In genomic region chr6:132405143-132405915, GRCh38 we compare ENCODE assay signal across 11 cellular contexts. TPM values are rescaled to one million over a fixed set of nuclear protein-coding genes. Genes with fewer than 3 reads are reported as not detected.
A peak's percentile ranks its signal among the peaks of the same experiment; 100 is the strongest.
DNase-seq lines count a peak whose midpoint lies in the region; ATAC-seq and TF ChIP-seq lines count a peak whose summit lies in the region.
"Had no signal": no experiment of that assay in that cellular context is flagged by ENCODE, and none has a peak within 500 bp of the region (broad histone marks: within the 10 kb centered on the region; RNA-seq: fewer than 3 reads in every experiment).

No MANE protein-coding gene starts in this region.

- H3K36me3 ChIP-seq in ovary = no peaks in the 10 kb centered on the region

- H3K4me1 ChIP-seq in ovary (ENCODE audit: insufficient read depth) = no peaks in the 10 kb centered on the region

- no peak for TF ChIP-seq CTCF in ovary (IDR thresholded peaks at IDR 0.05)

- H3K27ac ChIP-seq in ovary = no peak overlapping the region

- TF ChIP-seq EP300 in ovary (IDR thresholded peaks at IDR 0.05) = no peak

- 11 to 33% (median 14%) methylated on average over 2 of the region's 2 CpGs for WGBS in ovary, 3 donors

- H3K9me3 ChIP-seq in ovary = no peaks in the 10 kb centered on the region

- intact Hi-C loops in ovary (cut with DNase I) = no loop called here

- H3K27me3 ChIP-seq in ovary = no peaks in the 10 kb centered on the region

- no peak for TF ChIP-seq POLR2A in ovary (IDR thresholded peaks at IDR 0.05)

- ATAC-seq in GM18499 (IDR thresholded peaks at IDR 0.05; ENCODE audit: insufficient read depth, unreplicated experiment) = peak; percentile 79
- peak; percentile 56 for ATAC-seq in GM21619 (IDR thresholded peaks at IDR 0.05; ENCODE audit: unreplicated experiment)
- ATAC-seq in HG03432 (IDR thresholded peaks at IDR 0.05; ENCODE audit: unreplicated experiment) = peak; percentile 70
- no peak for ATAC-seq in HG03097 (IDR thresholded peaks at IDR 0.05; ENCODE audit: low FRiP score, unreplicated experiment)

- H3K4me3 ChIP-seq in ovary = no peak overlapping the region

- DNase-seq in fibroblast of peridontal ligament (ENCODE audit: extremely low read depth) (peak; percentile 57), ovary (no peak)
- no peak for DNase-seq in stimulated activated CD4-positive, alpha-beta T cell treated with anti-CD3 and anti-CD28 coated beads, Interleukin-1b, Interleukin-23, amount 100 ng/mL, for 48 hours
- no peak for DNase-seq in effector CD8-positive, alpha-beta T cell (lab: John Stamatoyannopoulos, UW)
- DNase-seq: amygdala, DND-41, NCI-H526 treated with DMSO at 0.1 percent for 48 hours had no signal

RNA-seq across cellular contexts. Expression of gene MOXD1, which starts 4.1 kb away (rescaled TPM):
- 1 to 10 TPM in 3 of 7 donors, under 1 TPM in 4; 0.36 to 1.8 (median 0.77) TPM for total RNA-seq in ovary
- polyA plus RNA-seq in ovary = 1 to 10 TPM in 1 of 2 donors, under 1 TPM in 1; 0.31 to 4.2 TPM
